Comparison of ENCODE assay signal across 6 cellular contexts in the genomic region with DNA sequence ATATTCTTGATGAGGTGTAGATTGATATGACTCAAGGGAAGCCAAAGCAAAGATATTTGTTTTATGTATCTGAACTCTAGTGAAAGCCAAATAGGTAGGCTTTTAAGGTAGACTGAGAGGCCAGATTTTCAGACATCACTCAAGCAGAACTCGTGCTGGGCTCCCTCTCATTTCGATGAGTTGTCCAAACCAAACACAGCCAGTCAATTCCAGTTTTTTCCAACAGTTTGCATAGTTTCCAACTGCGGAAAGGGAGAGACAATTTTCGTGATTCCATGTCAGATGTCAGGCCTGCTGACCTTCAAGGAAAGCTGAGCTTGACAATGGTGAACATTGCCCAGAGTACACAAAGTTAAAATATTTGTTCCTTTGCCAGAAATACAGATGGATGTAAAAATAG.
"Had no signal": no experiment of that assay in that cellular context is flagged by ENCODE, and none has a peak within 500 bp of the region (broad histone marks: within the 10 kb centered on the region; RNA-seq: fewer than 3 reads in every experiment).

No MANE protein-coding gene starts in this region.

- H2AFZ ChIP-seq: GM23248 had no signal

- H3K36me3 ChIP-seq: HAP-1 had no signal

- H3K9me3 ChIP-seq: HAP-1 had no signal

- H3K9ac ChIP-seq: GM23248 had no signal

- DNase-seq: GM23248, GOT3, H7, HFFc6 had no signal

- H3K4me3 ChIP-seq: GM23248, HAP-1 had no signal

- H3K4me1 ChIP-seq: HAP-1 had no signal

- H3K27ac ChIP-seq: GM23248, HL-60 had no signal
